20 cellular contexts compared by ENCODE assay signal in genomic region chr22:20011993-20012740, GRCh38.
"Had no signal": no experiment of that assay in that cellular context is flagged by ENCODE, and none has a peak within 500 bp of the region (broad histone marks: within the 10 kb centered on the region; RNA-seq: fewer than 3 reads in every experiment).

No MANE protein-coding gene starts in this region.

- H3K9me3 ChIP-seq: adrenal gland, gastrocnemius medialis, pancreas, thyroid gland had no signal

- H3K27ac ChIP-seq: adrenal gland, gastrocnemius medialis, pancreas had no signal

- H3K4me3 Mint-ChIP-seq: activated CD4-positive, alpha-beta T cell treated with anti-CD3 and anti-CD28 coated beads, Interleukin-2, amount 10 ng/mL, durations not matched to agents 24 days and 14 days; activated naive CD4-positive, alpha-beta T cell treated with anti-CD3 and anti-CD28 coated beads, Interleukin-2, amount 50 U/mL, for 24 hours; activated T-cell treated with anti-CD3 and anti-CD28 coated beads, Interleukin-2, amount 50 U/mL, for 72 hours; mesothelial cell of epicardium; T-cell had no signal

- H3K36me3 Mint-ChIP-seq: activated naive CD4-positive, alpha-beta T cell treated with anti-CD3 and anti-CD28 coated beads, Interleukin-2, amount 50 U/mL, for 24 hours; mesothelial cell of epicardium; T-cell had no signal

- ATAC-seq: activated T-cell treated with anti-CD3 and anti-CD28 coated beads, Interleukin-2, amount 50 U/mL, for 72 hours; esophagus mucosa; gastrocnemius medialis; pancreas; SK-N-SH treated with all-trans-retinoic acid at 6 μM for 48 hours; T-cell had no signal

- H3K27me3 ChIP-seq: adrenal gland, gastrocnemius medialis, pancreas, thyroid gland had no signal

- H3K27ac Mint-ChIP-seq: activated CD4-positive, alpha-beta T cell treated with anti-CD3 and anti-CD28 coated beads, Interleukin-2, amount 10 ng/mL, durations not matched to agents 24 days and 14 days; activated naive CD4-positive, alpha-beta T cell treated with anti-CD3 and anti-CD28 coated beads, Interleukin-2, amount 50 U/mL, for 24 hours; activated T-cell treated with anti-CD3 and anti-CD28 coated beads, Interleukin-2, amount 50 U/mL, for 72 hours; mesothelial cell of epicardium; T-cell had no signal

- H3K4me3 ChIP-seq: adrenal gland, gastrocnemius medialis, pancreas, thyroid gland had no signal

- DNase-seq: activated CD4-positive, alpha-beta T cell treated with anti-CD3 and anti-CD28 coated beads, Interleukin-2, amount 10 ng/mL, durations not matched to agents 24 days and 14 days; activated CD4-positive, CD25-positive, alpha-beta regulatory T cell; activated CD8-positive, alpha-beta memory T cell treated with anti-CD3 and anti-CD28 coated beads for 24 hours; activated effector memory CD4-positive, alpha-beta T cell treated with anti-CD3 and anti-CD28 coated beads, Interleukin-2, amount 50 U/mL, for 16 hours; activated T-cell treated with anti-CD3 and anti-CD28 coated beads, Interleukin-2, amount 50 U/mL, for 72 hours; adrenal gland; effector CD4-positive, alpha-beta T cell; gastrocnemius medialis; stimulated activated CD4-positive, alpha-beta T cell treated with anti-CD3 and anti-CD28 coated beads, Interleukin-12 subunit alpha, Interleukin-12 subunit beta, amount 100 ng/mL, for 4 hours; stimulated activated CD4-positive, alpha-beta T cell treated with anti-CD3 and anti-CD28 coated beads, Interleukin-1b, Interleukin-23, amount 100 ng/mL, for 48 hours; stimulated activated naive CD4-positive, alpha-beta T cell treated with Interleukin-2 at 50 U/mL for 16 hours; T-cell; thyroid gland had no signal

- H3K9me3 Mint-ChIP-seq: activated CD4-positive, alpha-beta T cell treated with anti-CD3 and anti-CD28 coated beads, Interleukin-2, amount 10 ng/mL, durations not matched to agents 24 days and 14 days; activated naive CD4-positive, alpha-beta T cell treated with anti-CD3 and anti-CD28 coated beads, Interleukin-2, amount 50 U/mL, for 24 hours; activated T-cell treated with anti-CD3 and anti-CD28 coated beads, Interleukin-2, amount 50 U/mL, for 72 hours; mesothelial cell of epicardium; T-cell had no signal

- H3K4me1 Mint-ChIP-seq: mesothelial cell of epicardium had no signal

- H3K27me3 Mint-ChIP-seq: activated naive CD4-positive, alpha-beta T cell treated with anti-CD3 and anti-CD28 coated beads, Interleukin-2, amount 50 U/mL, for 24 hours had no signal

- FAIRE-seq: astrocyte, bronchial epithelial cell, pancreas had no signal

- H3K36me3 ChIP-seq: adrenal gland, gastrocnemius medialis, pancreas, thyroid gland had no signal
